20 cellular contexts compared by ENCODE assay signal in genomic region chr22:25651332-25651731, GRCh38.
DNase-seq lines count a peak whose midpoint lies in the region; ATAC-seq and TF ChIP-seq lines count a peak whose summit lies in the region.
"Had no signal": no experiment of that assay in that cellular context is flagged by ENCODE, and none has a peak within 500 bp of the region (broad histone marks: within the 10 kb centered on the region; RNA-seq: fewer than 3 reads in every experiment).

No MANE protein-coding gene starts in this region.

- H3K27me3 Mint-ChIP-seq in activated B cell treated with CpG ODN at 0.5 μM for 24 hours = no peaks in the 10 kb centered on the region
- H3K27me3 Mint-ChIP-seq in activated CD4-positive, alpha-beta memory T cell treated with anti-CD3 and anti-CD28 coated beads for 36 hours = no peaks in the 10 kb centered on the region
- H3K27me3 Mint-ChIP-seq: activated naive CD8-positive, alpha-beta T cell treated with anti-CD3 and anti-CD28 coated beads for 36 hours had no signal

- no peaks in the 10 kb centered on the region for H3K27me3 ChIP-seq in spleen (replicated peaks in 1 of 7)
- H3K27me3 ChIP-seq: BLaER1 treated with 17β-estradiol and CSF1 and Interleukin-3, amounts not matched to agents 10 nM and 100 nM; foreskin keratinocyte; SJSA1 had no signal

- H3K4me3 ChIP-seq in spleen = no peak overlapping the region
- H3K4me3 ChIP-seq: BLaER1 treated with 17β-estradiol and CSF1 and Interleukin-3, amounts not matched to agents 10 nM and 100 nM; SJSA1 had no signal

- peak overlapping the region; percentile 44 for H3K4me3 Mint-ChIP-seq in activated B cell treated with CpG ODN at 0.5 μM for 24 hours
- no peak overlapping the region for H3K4me3 Mint-ChIP-seq in activated CD4-positive, alpha-beta memory T cell treated with anti-CD3 and anti-CD28 coated beads for 36 hours
- H3K4me3 Mint-ChIP-seq: activated naive CD8-positive, alpha-beta T cell treated with anti-CD3 and anti-CD28 coated beads for 36 hours; nephron; WTC11 had no signal

- 40 to 51% (median 43%) methylated on average over 3 of the region's 3 CpGs for WGBS in spleen, 5 donors

- H3K27ac Mint-ChIP-seq in activated B cell treated with CpG ODN at 0.5 μM for 24 hours = peak overlapping the region; percentile 88
- H3K27ac Mint-ChIP-seq in activated CD4-positive, alpha-beta memory T cell treated with anti-CD3 and anti-CD28 coated beads for 36 hours = no peak overlapping the region
- H3K27ac Mint-ChIP-seq: activated naive CD8-positive, alpha-beta T cell treated with anti-CD3 and anti-CD28 coated beads for 36 hours; nephron; WTC11 had no signal

- H3K27ac ChIP-seq in spleen = peak overlapping the region in 7 of 8 donors; percentile 3 to 70 (median 59)
- H3K27ac ChIP-seq: BLaER1 treated with 17β-estradiol and CSF1 and Interleukin-3, amounts not matched to agents 10 nM and 100 nM; foreskin keratinocyte; SJSA1 had no signal

- DNase-seq in DMS153 (lab: John Stamatoyannopoulos, UW) (peak; percentile 14), DMS153 treated with DMSO at 0.1 percent for 48 hours (lab: John Stamatoyannopoulos, UW; ENCODE audit: unreplicated experiment) (no peak), NAMALWA (ENCODE audit: low spot score) (peak; percentile 38), activated B cell treated with CpG ODN at 0.5 μM for 24 hours (no peak), spleen (no peak), A172 (ENCODE audit: low spot score) (no peak)
- DNase-seq in activated CD4-positive, alpha-beta memory T cell treated with anti-CD3 and anti-CD28 coated beads for 36 hours = no peak
- DNase-seq: 8988T; activated naive CD8-positive, alpha-beta T cell treated with anti-CD3 and anti-CD28 coated beads for 36 hours; DMS79; foreskin keratinocyte; H7; left cardiac atrium; NCI-H1417; NCI-H226 had no signal

- peaks cover 0 to 20% (median 0%) of the 10 kb centered on the region in 6 donors for H3K36me3 ChIP-seq in spleen
- H3K36me3 ChIP-seq: SJSA1 had no signal

- CTCF ChIA-PET in activated B cell treated with CpG ODN at 0.5 μM for 24 hours (lab: Charles Lee) = no interaction called here
- CTCF ChIA-PET in activated CD4-positive, alpha-beta memory T cell treated with anti-CD3 and anti-CD28 coated beads for 36 hours (lab: Charles Lee) = no interaction called here

- no peak for TF ChIP-seq POLR2A in spleen (IDR thresholded peaks at IDR 0.05)

- ATAC-seq in activated B cell treated with CpG ODN at 0.5 μM for 24 hours (ENCODE audit: low read depth) = peak; percentile 31
- no peak for ATAC-seq in HG03135 (IDR thresholded peaks at IDR 0.05; ENCODE audit: unreplicated experiment)
- ATAC-seq: foreskin keratinocyte, left cardiac atrium, WTC11 had no signal

- H3K9me3 Mint-ChIP-seq in activated B cell treated with CpG ODN at 0.5 μM for 24 hours = no peaks in the 10 kb centered on the region
- no peaks in the 10 kb centered on the region for H3K9me3 Mint-ChIP-seq in activated CD4-positive, alpha-beta memory T cell treated with anti-CD3 and anti-CD28 coated beads for 36 hours
- H3K9me3 Mint-ChIP-seq: activated naive CD8-positive, alpha-beta T cell treated with anti-CD3 and anti-CD28 coated beads for 36 hours; nephron; WTC11 had no signal

- TF ChIP-seq CTCF in activated B cell treated with CpG ODN at 0.5 μM for 24 hours (IDR thresholded peaks at IDR 0.05) (no peak), spleen (IDR thresholded peaks at IDR 0.05 in 8 of 11, conservative IDR thresholded peaks at IDR 0.05 in 3 of 11) (no peak)

- H3K4me1 Mint-ChIP-seq in activated B cell treated with CpG ODN at 0.5 μM for 24 hours = peaks cover 73% of the 10 kb centered on the region
- no peaks in the 10 kb centered on the region for H3K4me1 Mint-ChIP-seq in activated CD4-positive, alpha-beta memory T cell treated with anti-CD3 and anti-CD28 coated beads for 36 hours (ENCODE audit: low read depth)
- H3K4me1 Mint-ChIP-seq: nephron, WTC11 had no signal

- intact Hi-C loops in activated B cell treated with CpG ODN at 0.5 μM for 24 hours (cut with micrococcal nuclease) (loop anchor here (1.0 kb wide), 1 partner anchor 88 kb away; no protein-coding TSS in a partner anchor), spleen (cut with DNase I; ENCODE audit: low total_unique reads) (no loop called here)
- intact Hi-C loops in activated CD4-positive, alpha-beta memory T cell treated with anti-CD3 and anti-CD28 coated beads for 36 hours (cut with micrococcal nuclease) = no loop called here

- H3K9me3 ChIP-seq in spleen = no peaks in the 10 kb centered on the region
- H3K9me3 ChIP-seq: BLaER1 treated with 17β-estradiol and CSF1 and Interleukin-3, amounts not matched to agents 10 nM and 100 nM; SJSA1 had no signal

- peaks cover 31% of the 10 kb centered on the region for H3K36me3 Mint-ChIP-seq in activated B cell treated with CpG ODN at 0.5 μM for 24 hours (ENCODE audit: low read depth)
- H3K36me3 Mint-ChIP-seq in activated CD4-positive, alpha-beta memory T cell treated with anti-CD3 and anti-CD28 coated beads for 36 hours = no peaks in the 10 kb centered on the region
- H3K36me3 Mint-ChIP-seq: WTC11 had no signal

- POLR2A ChIA-PET in activated B cell treated with CpG ODN at 0.5 μM for 24 hours (lab: Charles Lee) = interaction anchor here (2.3 kb wide), 1 partner anchor 88 kb away, joined by 9 read pairs; no protein-coding TSS in a partner anchor
- POLR2A ChIA-PET in activated CD4-positive, alpha-beta memory T cell treated with anti-CD3 and anti-CD28 coated beads for 36 hours (lab: Charles Lee) = no interaction called here

- H3K4me1 ChIP-seq in spleen = peaks cover 7 to 49% (median 26%) of the 10 kb centered on the region in 6 donors
- H3K4me1 ChIP-seq: SJSA1 had no signal

Comparison
In these comparisons a context has a peak if more than half of its experiments do, and no peak if none do; other contexts are left out.
1. DNase-seq: peak in DMS153 (single experiment) and NAMALWA (single experiment); none in DMS153 treated with DMSO at 0.1 percent for 48 hours (single experiment), activated B cell treated with CpG ODN at 0.5 μM for 24 hours (single experiment), spleen (single experiment), A172 (single experiment) and activated CD4-positive, alpha-beta memory T cell treated with anti-CD3 and anti-CD28 coated beads for 36 hours (single experiment).